Comparison of ENCODE assay signal across 9 cellular contexts in the genomic region with DNA sequence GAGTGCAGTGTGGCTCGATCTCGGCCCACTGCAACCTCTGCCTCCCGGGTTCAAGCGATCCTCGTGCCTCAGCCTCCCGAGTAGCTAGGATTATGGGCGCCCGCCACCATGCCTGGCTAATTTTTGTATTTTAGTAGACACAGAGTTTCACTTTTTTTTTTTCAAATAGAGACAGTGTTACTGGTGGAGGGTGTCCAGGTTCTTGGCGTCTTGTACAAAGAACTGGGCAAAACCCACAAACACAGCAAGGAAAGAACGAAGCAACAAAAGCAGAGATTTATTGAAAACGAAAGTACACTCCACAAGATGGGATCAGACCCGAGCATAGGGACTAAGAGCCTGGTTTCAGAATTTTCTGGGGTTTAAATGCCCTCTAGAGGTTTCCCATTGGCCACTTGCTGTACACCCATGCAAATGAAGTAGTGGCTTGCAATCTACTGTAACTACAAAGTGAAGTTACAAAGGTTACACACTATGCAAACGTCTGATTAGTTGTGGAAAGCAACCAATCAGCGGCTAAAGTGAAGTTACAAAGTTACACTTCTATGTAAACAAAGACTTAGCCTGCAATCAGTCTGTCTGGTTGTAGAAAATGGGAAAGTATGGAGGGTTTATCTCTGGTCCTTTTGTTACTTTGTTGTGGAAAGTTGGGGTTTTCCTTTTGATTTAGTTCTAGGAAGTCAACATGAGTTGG.
DNase-seq lines count a peak whose midpoint lies in the region; ATAC-seq, FAIRE-seq and TF ChIP-seq lines count a peak whose summit lies in the region.
"Had no signal": no experiment of that assay in that cellular context is flagged by ENCODE, and none has a peak within 500 bp of the region (broad histone marks: within the 10 kb centered on the region; RNA-seq: fewer than 3 reads in every experiment).

No MANE protein-coding gene starts in this region.

- peak overlapping the region; percentile 46 for H3K9ac ChIP-seq in HepG2 (ENCODE audit: insufficient read depth, low read depth, low read length)

- H3K27me3 ChIP-seq in HepG2 (ENCODE audit: control insufficient read depth in 1 of 2, insufficient read depth in 2 of 2, low read length in 2 of 2), result peaks cover 0 to 3% of the 10 kb centered on the region in 2 experiments; a peak in 1 of 5 replicates

- CTCF ChIA-PET in HepG2 (lab: Yijun Ruan, JAX; ENCODE audit: low intra/inter-chr PET ratio, low total read pairs), result no interaction called here

- in situ Hi-C loops in HepG2 (cut with HindIII; ENCODE audit: extremely low pct_ligation_motif_present, low pct_unique_long_range_greater_than_20kb), result no loop called here

- TF ChIP-seq RAD21 in HepG2 (CRISPR knock-in tag; IDR thresholded peaks at IDR 0.05), result no peak

- H3K79me2 ChIP-seq in HepG2 (ENCODE audit: insufficient read depth, low read length), result no peaks in the 10 kb centered on the region

- DNase-seq in AG10803 (ENCODE audit: low read depth) (peak; percentile 78), GF-D8 (lab: John Stamatoyannopoulos, UW) (peak; percentile 49), SW480 (ENCODE audit: low spot score) (peak; percentile 38), HepG2 (ENCODE audit: low spot score) (peak; percentile 90), NCI-H1436 (lab: John Stamatoyannopoulos, UW) (no peak), glomerular visceral epithelial cell (ENCODE audit: extremely low spot score) (no peak)

- WGBS in HepG2 (ENCODE audit: low lambda C conversion rate), result under 1% methylated on average over 14 of the region's 14 CpGs

- H3K4me3 ChIP-seq in AG10803 (ENCODE audit: low read length), result peak overlapping the region; percentile 50
- H3K4me3 ChIP-seq in HepG2 (replicated peaks in 1 of 3; ENCODE audit: insufficient read depth in 1 of 3, low read depth in 2 of 3, low read length in 3 of 3), result peak overlapping the region; percentile 52 to 76 (median 68)

- TF ChIP-seq CTCF in AG10803 (conservative IDR thresholded peaks at IDR 0.05; ENCODE audit: low read length) (peak; percentile 49), HepG2 (CRISPR knock-in tag; IDR thresholded peaks at IDR 0.05) (peak; percentile 35; the same call in 1 of the 2 replicates)

- intact Hi-C loops in HepG2 (cut with micrococcal nuclease; ENCODE audit: unreplicated experiment), result no loop called here

- H3K9me3 ChIP-seq in HepG2 (ENCODE audit: low read length), result no peaks in the 10 kb centered on the region

- H3K4me1 ChIP-seq in HepG2 (ENCODE audit: insufficient read depth, low read length), result peaks cover 23% of the 10 kb centered on the region

- 0 out of 4 replicates have a peak, but pooled peaks of 1 of the 2 experiments have one; percentile 30 for TF ChIP-seq EP300 in HepG2 (IDR thresholded peaks at IDR 0.05; ENCODE audit: low read depth in 2 of 2, low read length in 2 of 2)
- TF ChIP-seq EP300 in HepG2 (CRISPR knock-in tag; IDR thresholded peaks at IDR 0.05; ENCODE audit: borderline replicate concordance), result no peak

- H3K27ac ChIP-seq in HepG2 (ENCODE audit: extremely low read length, insufficient read depth, low read length), result peak overlapping the region; percentile 66

- TF ChIP-seq POLR2A in HepG2 (IDR thresholded peaks at IDR 0.05; ENCODE audit: insufficient read depth in 1 of 2, low read depth in 2 of 2, low read length in 2 of 2), result peak; percentile 48 to 95; a peak in 3 of 4 replicates

- peak overlapping the region; percentile 96 for H3K4me2 ChIP-seq in HepG2 (ENCODE audit: low read depth, low read length)

- no peaks in the 10 kb centered on the region for H4K20me1 ChIP-seq in HepG2 (ENCODE audit: insufficient read depth, low read length)

- H3K36me3 ChIP-seq in HepG2 (replicated peaks in 1 of 2; ENCODE audit: control insufficient read depth in 1 of 2, insufficient read depth in 2 of 2, low read length in 2 of 2), result no peaks in the 10 kb centered on the region

- ATAC-seq in HepG2 (peak; percentile 92), GM21381 (IDR thresholded peaks at IDR 0.05; ENCODE audit: unreplicated experiment) (no peak), GM18909 (IDR thresholded peaks at IDR 0.05; ENCODE audit: poor library complexity, unreplicated experiment) (no peak)

- H2AFZ ChIP-seq in HepG2 (ENCODE audit: low read length), result no peak overlapping the region

- POLR2A ChIA-PET in HepG2 (lab: Yijun Ruan, JAX), result interaction anchor here (0.7 to 1.7 kb wide), 10 partner anchors 9 to 345 kb away, joined by 3 to 9 read pairs (median 4); a partner anchor contains a TSS

- BruUV-seq in HepG2 (replicated peaks; lab: Mats Ljungman, UMichigan), result no TSS peak

- FAIRE-seq in HepG2 (lab: Jason Lieb, UNC), result peak; percentile 90
- FAIRE-seq: GM18507 had no signal

TF ChIP-seq in HepG2, 621 proteins besides CTCF, POLR2A, EP300 and RAD21 (continues in another document):
- TF ChIP-seq, protein P1, sequence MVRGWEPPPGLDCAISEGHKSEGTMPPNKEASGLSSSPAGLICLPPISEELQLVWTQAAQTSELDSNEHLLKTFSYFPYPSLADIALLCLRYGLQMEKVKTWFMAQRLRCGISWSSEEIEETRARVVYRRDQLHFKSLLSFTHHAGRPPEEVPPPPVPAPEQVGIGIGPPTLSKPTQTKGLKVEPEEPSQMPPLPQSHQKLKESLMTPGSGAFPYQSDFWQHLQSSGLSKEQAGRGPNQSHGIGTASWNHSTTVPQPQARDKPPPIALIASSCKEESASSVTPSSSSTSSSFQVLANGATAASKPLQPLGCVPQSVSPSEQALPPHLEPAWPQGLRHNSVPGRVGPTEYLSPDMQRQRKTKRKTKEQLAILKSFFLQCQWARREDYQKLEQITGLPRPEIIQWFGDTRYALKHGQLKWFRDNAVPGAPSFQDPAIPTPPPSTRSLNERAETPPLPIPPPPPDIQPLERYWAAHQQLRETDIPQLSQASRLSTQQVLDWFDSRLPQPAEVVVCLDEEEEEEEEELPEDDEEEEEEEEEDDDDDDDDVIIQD (CRISPR knock-in tag; IDR thresholded peaks at IDR 0.05; ENCODE audit: low read depth), result peak; percentile 67; the same call in 1 of the 2 replicates
- TF ChIP-seq NFYB (CRISPR knock-in tag; IDR thresholded peaks at IDR 0.05) (peak; percentile 74), TCF7 (IDR thresholded peaks at IDR 0.05; ENCODE audit: low read depth) (peak; percentile 26), POGZ (CRISPR knock-in tag; IDR thresholded peaks at IDR 0.05) (peak; percentile 31; the same call in 1 of the 2 replicates), NKX3-1 (CRISPR knock-in tag; IDR thresholded peaks at IDR 0.05) (no peak), RBFOX2 (IDR thresholded peaks at IDR 0.05; ENCODE audit: low read depth, low read length) (peak; percentile 52; the same call in 1 of the 2 replicates), SAP130 (CRISPR knock-in tag; IDR thresholded peaks at IDR 0.05; ENCODE audit: low read depth) (peak; percentile 33), ZNF367 (CRISPR knock-in tag; IDR thresholded peaks at IDR 0.05; ENCODE audit: borderline replicate concordance) (peak; percentile 80), SOX6 (IDR thresholded peaks at IDR 0.05) (no peak), SOX6 (CRISPR knock-in tag; IDR thresholded peaks at IDR 0.05) (peak; percentile 39; the same call in 1 of the 2 replicates), HDAC1 (CRISPR knock-in tag; IDR thresholded peaks at IDR 0.05) (peak; percentile 26), AHR (CRISPR knock-in tag; IDR thresholded peaks at IDR 0.05) (no peak), ZNF883 (CRISPR knock-in tag; IDR thresholded peaks at IDR 0.05; ENCODE audit: not compliant biosample characterization) (no peak), ZNF879 (CRISPR knock-in tag; IDR thresholded peaks at IDR 0.05) (no peak)
- TF ChIP-seq, protein P2, sequence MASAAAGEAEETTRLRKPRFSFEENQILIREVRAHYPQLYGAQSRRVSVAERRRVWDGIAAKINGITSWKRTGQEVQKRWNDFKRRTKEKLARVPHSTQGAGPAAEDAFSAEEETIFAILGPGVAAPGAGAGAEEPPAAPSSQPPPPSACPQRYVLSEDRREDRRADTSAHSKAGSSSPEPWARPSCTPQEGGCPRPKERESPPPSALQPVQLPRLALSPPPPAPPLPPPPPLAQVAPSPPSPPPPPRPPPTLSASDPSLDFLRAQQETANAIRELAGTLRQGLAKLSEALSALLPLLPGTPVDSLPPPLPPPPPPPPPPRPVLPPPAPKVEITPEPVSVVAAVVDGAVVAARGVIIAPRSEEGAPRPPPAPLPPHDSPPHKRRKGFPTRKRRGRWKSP (CRISPR knock-in tag; IDR thresholded peaks at IDR 0.05), result peak; percentile 58; the same call in 1 of the 2 replicates
- TF ChIP-seq, protein P3, sequence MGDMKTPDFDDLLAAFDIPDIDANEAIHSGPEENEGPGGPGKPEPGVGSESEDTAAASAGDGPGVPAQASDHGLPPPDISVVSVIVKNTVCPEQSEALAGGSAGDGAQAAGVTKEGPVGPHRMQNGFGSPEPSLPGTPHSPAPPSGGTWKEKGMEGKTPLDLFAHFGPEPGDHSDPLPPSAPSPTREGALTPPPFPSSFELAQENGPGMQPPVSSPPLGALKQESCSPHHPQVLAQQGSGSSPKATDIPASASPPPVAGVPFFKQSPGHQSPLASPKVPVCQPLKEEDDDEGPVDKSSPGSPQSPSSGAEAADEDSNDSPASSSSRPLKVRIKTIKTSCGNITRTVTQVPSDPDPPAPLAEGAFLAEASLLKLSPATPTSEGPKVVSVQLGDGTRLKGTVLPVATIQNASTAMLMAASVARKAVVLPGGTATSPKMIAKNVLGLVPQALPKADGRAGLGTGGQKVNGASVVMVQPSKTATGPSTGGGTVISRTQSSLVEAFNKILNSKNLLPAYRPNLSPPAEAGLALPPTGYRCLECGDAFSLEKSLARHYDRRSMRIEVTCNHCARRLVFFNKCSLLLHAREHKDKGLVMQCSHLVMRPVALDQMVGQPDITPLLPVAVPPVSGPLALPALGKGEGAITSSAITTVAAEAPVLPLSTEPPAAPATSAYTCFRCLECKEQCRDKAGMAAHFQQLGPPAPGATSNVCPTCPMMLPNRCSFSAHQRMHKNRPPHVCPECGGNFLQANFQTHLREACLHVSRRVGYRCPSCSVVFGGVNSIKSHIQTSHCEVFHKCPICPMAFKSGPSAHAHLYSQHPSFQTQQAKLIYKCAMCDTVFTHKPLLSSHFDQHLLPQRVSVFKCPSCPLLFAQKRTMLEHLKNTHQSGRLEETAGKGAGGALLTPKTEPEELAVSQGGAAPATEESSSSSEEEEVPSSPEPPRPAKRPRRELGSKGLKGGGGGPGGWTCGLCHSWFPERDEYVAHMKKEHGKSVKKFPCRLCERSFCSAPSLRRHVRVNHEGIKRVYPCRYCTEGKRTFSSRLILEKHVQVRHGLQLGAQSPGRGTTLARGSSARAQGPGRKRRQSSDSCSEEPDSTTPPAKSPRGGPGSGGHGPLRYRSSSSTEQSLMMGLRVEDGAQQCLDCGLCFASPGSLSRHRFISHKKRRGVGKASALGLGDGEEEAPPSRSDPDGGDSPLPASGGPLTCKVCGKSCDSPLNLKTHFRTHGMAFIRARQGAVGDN (CRISPR knock-in tag; IDR thresholded peaks at IDR 0.05), result peak; percentile 26; the same call in 1 of the 2 replicates

Comparison
In these comparisons a context has a peak if more than half of its experiments do, and no peak if none do; other contexts are left out.
1. DNase-seq: peak in AG10803 (single experiment), GF-D8 (single experiment), SW480 (single experiment) and HepG2 (single experiment); none in NCI-H1436 (single experiment) and glomerular visceral epithelial cell (single experiment).